ENCODE assay signal across 9 cellular contexts in genomic region chr9:123349691-123350480, GRCh38. TPM values are rescaled to one million over a fixed set of nuclear protein-coding genes. Genes with fewer than 3 reads are reported as not detected.
DNase-seq lines count a peak whose midpoint lies in the region; ATAC-seq lines count a peak whose summit lies in the region.
"Had no signal": no experiment of that assay in that cellular context is flagged by ENCODE, and none has a peak within 500 bp of the region (broad histone marks: within the 10 kb centered on the region; RNA-seq: fewer than 3 reads in every experiment).

No MANE protein-coding gene starts in this region.

- H3K9me3 ChIP-seq in NT2/D1 (ENCODE audit: insufficient read depth, low read length), result no peaks in the 10 kb centered on the region

- no peak overlapping the region for H3K27ac Mint-ChIP-seq in natural killer cell treated with Interleukin-12 subunit alpha and Interleukin-12 subunit beta and Interleukin-15 and Interleukin-18, amount 100 ng/mL, for 72 hours

- H3K4me1 Mint-ChIP-seq in natural killer cell treated with Interleukin-12 subunit alpha and Interleukin-12 subunit beta and Interleukin-15 and Interleukin-18, amount 100 ng/mL, for 72 hours (ENCODE audit: low read depth in 2 of 2), result peaks cover 4 to 5% of the 10 kb centered on the region in 2 donors

- peak overlapping the region; percentile 1 for H3K9ac ChIP-seq in NT2/D1 (ENCODE audit: insufficient read length, low read depth)

- H3K4me3 Mint-ChIP-seq in natural killer cell treated with Interleukin-12 subunit alpha and Interleukin-12 subunit beta and Interleukin-15 and Interleukin-18, amount 100 ng/mL, for 72 hours, result no peak overlapping the region

- no peaks in the 10 kb centered on the region for H3K36me3 Mint-ChIP-seq in natural killer cell treated with Interleukin-12 subunit alpha and Interleukin-12 subunit beta and Interleukin-15 and Interleukin-18, amount 100 ng/mL, for 72 hours

- H3K9me3 Mint-ChIP-seq in natural killer cell treated with Interleukin-12 subunit alpha and Interleukin-12 subunit beta and Interleukin-15 and Interleukin-18, amount 100 ng/mL, for 72 hours, result no peaks in the 10 kb centered on the region

- H3K4me3 ChIP-seq in NT2/D1 (ENCODE audit: insufficient read length, low read depth), result no peak overlapping the region

- H3K4me1 ChIP-seq in NT2/D1 (ENCODE audit: insufficient read depth, insufficient read length), result peaks cover 2% of the 10 kb centered on the region

- peaks cover 6 to 15% of the 10 kb centered on the region in 2 donors for H3K27me3 Mint-ChIP-seq in natural killer cell treated with Interleukin-12 subunit alpha and Interleukin-12 subunit beta and Interleukin-15 and Interleukin-18, amount 100 ng/mL, for 72 hours

- no peaks in the 10 kb centered on the region for H3K36me3 ChIP-seq in NT2/D1 (ENCODE audit: insufficient read depth, insufficient read length, low read length)

- peaks cover 8% of the 10 kb centered on the region for H3K27me3 ChIP-seq in NT2/D1 (ENCODE audit: insufficient read depth, insufficient read length)

- DNase-seq in SIG-M5 treated with dmso at 0.1 percent for 504 hours (lab: John Stamatoyannopoulos, UW; ENCODE audit: unreplicated experiment) (peak; percentile 57), SIG-M5 (lab: John Stamatoyannopoulos, UW) (no peak), NT2/D1 (ENCODE audit: low read depth, low spot score) (peak; percentile 54), epidermal melanocyte (ENCODE audit: insufficient read length, low spot score) (peak; percentile 93), superior temporal gyrus (ENCODE audit: extremely low spot score) (peak; percentile 85)
- DNase-seq in activated CD8-positive, alpha-beta memory T cell treated with anti-CD3 and anti-CD28 coated beads for 48 hours (ENCODE audit: low read depth in 2 of 3, low spot score in 2 of 3), result peak; percentile 16 to 72 (median 57)
- DNase-seq in natural killer cell treated with Interleukin-12 subunit alpha and Interleukin-12 subunit beta and Interleukin-15 and Interleukin-18, amount 100 ng/mL, for 72 hours (ENCODE audit: low spot score), result no peak

- peak; percentile 44 for ATAC-seq in HG03442 (IDR thresholded peaks at IDR 0.05; ENCODE audit: unreplicated experiment)
- ATAC-seq in natural killer cell treated with Interleukin-12 subunit alpha and Interleukin-12 subunit beta and Interleukin-15 and Interleukin-18, amount 100 ng/mL, for 72 hours, result peak; percentile 63 to 75

RNA-seq across cellular contexts. Expression of gene CRB2, which starts 6.1 kb away (rescaled TPM):
- total RNA-seq in natural killer cell treated with Interleukin-12 subunit alpha and Interleukin-12 subunit beta and Interleukin-15 and Interleukin-18, amount 100 ng/mL, for 72 hours, result not detected
- total RNA-seq: pulmonary artery endothelial cell had no signal

Comparison
In these comparisons a context has a peak if more than half of its experiments do, and no peak if none do; other contexts are left out.
1. DNase-seq: peak in SIG-M5 treated with dmso at 0.1 percent for 504 hours (single experiment), NT2/D1 (single experiment), activated CD8-positive, alpha-beta memory T cell treated with anti-CD3 and anti-CD28 coated beads for 48 hours (3 of 3), epidermal melanocyte (single experiment) and superior temporal gyrus (single experiment); none in SIG-M5 (single experiment) and natural killer cell treated with Interleukin-12 subunit alpha and Interleukin-12 subunit beta and Interleukin-15 and Interleukin-18, amount 100 ng/mL, for 72 hours (single experiment).